Comparison of ENCODE assay signal across 15 cellular contexts in the genomic region with DNA sequence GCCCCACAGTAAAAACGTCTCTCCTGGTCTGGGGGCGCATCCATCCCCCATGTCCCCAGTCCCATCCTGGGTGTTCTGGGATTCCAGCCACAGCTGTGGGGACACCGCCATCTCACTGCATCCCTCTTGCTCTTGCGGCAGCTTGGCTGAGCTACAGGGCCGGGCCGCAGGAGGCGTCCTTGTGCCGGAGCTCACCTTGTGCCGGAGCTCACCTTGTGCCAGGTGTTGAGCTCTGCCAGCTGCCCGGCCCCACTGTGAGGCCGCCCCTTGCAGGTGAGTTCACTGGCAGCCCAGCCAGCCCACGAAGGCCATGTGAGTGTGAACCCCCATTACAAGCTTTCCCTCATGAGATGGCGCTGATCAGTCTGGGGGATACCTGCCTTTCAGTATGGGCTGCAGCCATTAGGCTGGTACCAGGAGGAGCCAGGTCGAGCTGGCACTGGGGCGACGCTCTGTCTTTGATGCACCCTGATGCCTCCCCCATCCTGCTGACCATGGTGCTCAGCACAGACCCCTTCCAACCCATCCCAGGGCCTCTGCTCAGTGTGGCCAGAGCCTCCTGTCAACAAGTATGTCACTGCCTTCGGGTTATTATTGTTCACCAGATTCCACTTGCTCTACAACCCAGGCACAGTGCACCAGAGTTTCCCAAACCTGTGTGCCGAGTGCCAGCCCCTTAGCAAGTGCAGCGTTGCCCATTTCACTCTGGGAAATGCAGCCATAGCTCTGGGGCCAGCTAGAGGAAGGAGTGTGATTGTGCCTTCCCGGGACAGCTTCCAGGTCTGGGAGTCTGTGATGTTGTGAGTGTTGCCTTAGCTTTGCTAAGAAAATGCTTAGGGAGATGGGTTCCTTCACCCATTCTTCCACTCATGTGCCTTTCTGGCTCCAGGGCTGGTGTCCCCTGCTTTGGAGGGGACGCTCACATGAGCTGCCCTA.
"Had no signal": no experiment of that assay in that cellular context is flagged by ENCODE, and none has a peak within 500 bp of the region (broad histone marks: within the 10 kb centered on the region; RNA-seq: fewer than 3 reads in every experiment).

No MANE protein-coding gene starts in this region.

- DNase-seq: activated B cell treated with CpG ODN at 0.5 μM for 24 hours; activated CD4-positive, alpha-beta T cell treated with anti-CD3 and anti-CD28 coated beads, Interleukin-2, amount 10 ng/mL, durations not matched to agents 7 days and 5 days; activated effector memory CD4-positive, alpha-beta T cell treated with Interleukin-2 at 50 U/mL for 16 hours; activated naive CD8-positive, alpha-beta T cell treated with anti-CD3 and anti-CD28 coated beads, Interleukin-2, amount 10 ng/mL, durations not matched to agents 7 days and 5 days; cortex of kidney; effector memory CD4-positive, alpha-beta T cell; left colon; mammary epithelial cell; pancreas; SHP77 treated with DMSO at 0.1 percent for 48 hours; T-helper 17 cell; transverse colon had no signal

- H3K4me1 ChIP-seq: pancreas, transverse colon had no signal

- H3K4me3 ChIP-seq: ascending aorta, pancreas, right atrium auricular region, skin epidermis, transverse colon had no signal

- ATAC-seq: left colon, pancreas, T-helper 17 cell had no signal

- H3K36me3 ChIP-seq: ascending aorta, pancreas, right atrium auricular region, transverse colon had no signal

- H3K27me3 ChIP-seq: ascending aorta, pancreas, right atrium auricular region, transverse colon had no signal

- H3K4me3 Mint-ChIP-seq: activated B cell treated with CpG ODN at 0.5 μM for 24 hours; activated CD4-positive, alpha-beta T cell treated with anti-CD3 and anti-CD28 coated beads, Interleukin-2, amount 10 ng/mL, durations not matched to agents 7 days and 5 days; activated naive CD8-positive, alpha-beta T cell treated with anti-CD3 and anti-CD28 coated beads, Interleukin-2, amount 10 ng/mL, durations not matched to agents 7 days and 5 days; T-helper 17 cell had no signal

- H3K9me3 Mint-ChIP-seq: activated B cell treated with CpG ODN at 0.5 μM for 24 hours; activated naive CD8-positive, alpha-beta T cell treated with anti-CD3 and anti-CD28 coated beads, Interleukin-2, amount 10 ng/mL, durations not matched to agents 7 days and 5 days had no signal

- H3K27ac ChIP-seq: ascending aorta, pancreas, transverse colon had no signal

- H3K9me3 ChIP-seq: ascending aorta, pancreas, right atrium auricular region, transverse colon had no signal

- H3K27me3 Mint-ChIP-seq: activated B cell treated with CpG ODN at 0.5 μM for 24 hours; activated CD4-positive, alpha-beta T cell treated with anti-CD3 and anti-CD28 coated beads, Interleukin-2, amount 10 ng/mL, durations not matched to agents 7 days and 5 days; activated naive CD8-positive, alpha-beta T cell treated with anti-CD3 and anti-CD28 coated beads, Interleukin-2, amount 10 ng/mL, durations not matched to agents 7 days and 5 days; T-helper 17 cell had no signal

- FAIRE-seq: pancreas had no signal

- H3K27ac Mint-ChIP-seq: activated B cell treated with CpG ODN at 0.5 μM for 24 hours; activated CD4-positive, alpha-beta T cell treated with anti-CD3 and anti-CD28 coated beads, Interleukin-2, amount 10 ng/mL, durations not matched to agents 7 days and 5 days; T-helper 17 cell had no signal

- H3K4me1 Mint-ChIP-seq: activated B cell treated with CpG ODN at 0.5 μM for 24 hours had no signal
